Comparison of ENCODE assay signal across 22 cellular contexts in the genomic region with DNA sequence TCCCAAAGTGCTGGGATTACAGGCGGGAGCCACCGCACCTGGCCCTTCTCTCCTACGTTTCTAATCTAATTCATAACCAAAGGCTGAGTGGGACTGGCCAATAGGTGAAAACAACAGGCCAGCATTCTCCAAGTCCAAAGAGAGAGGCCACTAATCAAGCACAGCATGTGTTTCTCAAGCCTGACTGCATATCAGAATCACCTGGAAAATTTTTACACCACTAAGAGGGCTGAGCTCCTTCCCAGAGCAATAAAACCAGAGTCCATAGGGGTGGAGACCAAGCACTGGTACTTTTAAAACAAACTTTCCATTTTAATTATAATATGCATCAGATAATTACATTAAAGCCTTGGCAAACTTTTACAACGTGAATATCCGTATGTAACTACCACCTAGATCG.
A peak's percentile ranks its signal among the peaks of the same experiment; 100 is the strongest.
DNase-seq lines count a peak whose midpoint lies in the region; ATAC-seq, FAIRE-seq and TF ChIP-seq lines count a peak whose summit lies in the region.
"Had no signal": no experiment of that assay in that cellular context is flagged by ENCODE, and none has a peak within 500 bp of the region (broad histone marks: within the 10 kb centered on the region; RNA-seq: fewer than 3 reads in every experiment).

No MANE protein-coding gene starts in this region.

- no peak for TF ChIP-seq RAD21 in Ishikawa (IDR thresholded peaks at IDR 0.05; ENCODE audit: low read depth)

- H3K9me3 ChIP-seq in colonic mucosa, result no peaks in the 10 kb centered on the region
- H3K9me3 ChIP-seq in mucosa of descending colon, result no peaks in the 10 kb centered on the region
- no peaks in the 10 kb centered on the region for H3K9me3 ChIP-seq in small intestine (ENCODE audit: control insufficient read depth, low read depth)
- H3K9me3 ChIP-seq: BE2C had no signal

- H3K27me3 ChIP-seq in colonic mucosa, result no peaks in the 10 kb centered on the region
- H3K27me3 ChIP-seq in small intestine (ENCODE audit: control insufficient read depth in 2 of 2, insufficient read depth in 2 of 2, low read length in 2 of 2), result no peaks in the 10 kb centered on the region
- H3K27me3 ChIP-seq: BE2C had no signal

- intact Hi-C loops in colonic mucosa (cut with DNase I) (no loop called here), mucosa of descending colon (cut with DNase I, micrococcal nuclease) (no loop called here)

- FAIRE-seq in small intestine (lab: Jason Lieb, UNC), result no peak
- FAIRE-seq: GM19239 had no signal

- DNase-seq in colonic mucosa, result peak; percentile 59
- peak in 1 of 3 donors; percentile 47 for DNase-seq in mucosa of descending colon
- peak; percentile 92 for DNase-seq in small intestine
- no peak for DNase-seq in G401 (ENCODE audit: low spot score)
- no peak for DNase-seq in ecto neural progenitor cell (ENCODE audit: low spot score)
- DNase-seq: BE2C; C1 segment of cervical spinal cord; CD4-positive, CD25-positive, alpha-beta regulatory T cell; CD8-positive, alpha-beta memory T cell; COR-L47; DMS153; DMS79; GF-D8; GM23248; HCEC 1CT; IMR-90; KG1 had no signal

- in situ Hi-C loops in G401 (cut with HindIII; ENCODE audit: low sequenced_read_pairs), result no loop called here

- peak overlapping the region in 1 of 2 donors; percentile 31 for H3K9ac ChIP-seq in colonic mucosa (ENCODE audit: low read depth in 2 of 2, low read length in 2 of 2)
- H3K9ac ChIP-seq: GM23248 had no signal

- H3K36me3 ChIP-seq in colonic mucosa, result no peaks in the 10 kb centered on the region
- H3K36me3 ChIP-seq in mucosa of descending colon (ENCODE audit: low read depth), result no peaks in the 10 kb centered on the region
- H3K36me3 ChIP-seq in small intestine (ENCODE audit: control insufficient read depth in 2 of 2, insufficient read depth in 2 of 2, low read length in 2 of 2), result no peaks in the 10 kb centered on the region
- H3K36me3 ChIP-seq: BE2C had no signal

- H3K4me3 ChIP-seq in colonic mucosa, result no peak overlapping the region
- no peak overlapping the region for H3K4me3 ChIP-seq in mucosa of descending colon
- H3K4me3 ChIP-seq in small intestine (ENCODE audit: low read depth in 1 of 2, low read length in 2 of 2), result no peak overlapping the region
- H3K4me3 ChIP-seq: GM23248 had no signal

- ATAC-seq in mucosa of descending colon (peak; percentile 74), HG03108 (IDR thresholded peaks at IDR 0.05; ENCODE audit: unreplicated experiment) (no peak), GM19463 (IDR thresholded peaks at IDR 0.05; ENCODE audit: unreplicated experiment) (no peak)

- TF ChIP-seq EP300 in Ishikawa (IDR thresholded peaks at IDR 0.05; ENCODE audit: borderline replicate concordance), result peak; percentile 81

- H3K4me1 ChIP-seq in colonic mucosa (peaks cover 7% of the 10 kb centered on the region), mucosa of descending colon (ENCODE audit: low read depth) (peaks cover 39% of the 10 kb centered on the region), small intestine (ENCODE audit: control insufficient read depth in 2 of 2, insufficient read depth in 1 of 2, low read depth in 1 of 2, low read length in 1 of 2) (peaks cover 4 to 17% of the 10 kb centered on the region in 2 donors)

- WGBS in small intestine, 3 donors, result 16 to 70% (median 32%) methylated on average over 6 of the region's 6 CpGs

- H3K27ac ChIP-seq in colonic mucosa (peak overlapping the region; percentile 81), small intestine (ENCODE audit: low read depth in 1 of 2, low read length in 1 of 2) (peak overlapping the region; percentile 28 to 60)
- H3K27ac ChIP-seq: GM23248, HL-60 had no signal

- TF ChIP-seq CTCF in colonic mucosa (IDR thresholded peaks at IDR 0.05) (no peak), mucosa of descending colon (IDR thresholded peaks at IDR 0.05) (no peak)

TF ChIP-seq in Ishikawa, 13 proteins besides CTCF, POLR2A, EP300 and RAD21:
- TF ChIP-seq TAF1 (IDR thresholded peaks at IDR 0.05; ENCODE audit: low read depth) (no peak), CREB1 (IDR thresholded peaks at IDR 0.05; ENCODE audit: low read depth) (no peak), YY1 (IDR thresholded peaks at IDR 0.05; ENCODE audit: low read depth) (no peak), CEBPB (IDR thresholded peaks at IDR 0.05) (no peak), FOXM1 (IDR thresholded peaks at IDR 0.05; ENCODE audit: borderline replicate concordance, low read depth) (peak; percentile 67), TEAD4 (IDR thresholded peaks at IDR 0.05) (peak; percentile 68), TCF12 (IDR thresholded peaks at IDR 0.05; ENCODE audit: low read depth) (peak; percentile 78), NFIC (IDR thresholded peaks at IDR 0.05) (peak; percentile 44), EGR1 (IDR thresholded peaks at IDR 0.05) (no peak), ZBTB7A (IDR thresholded peaks at IDR 0.05; ENCODE audit: low read depth) (no peak)
- TF ChIP-seq, protein P1, sequence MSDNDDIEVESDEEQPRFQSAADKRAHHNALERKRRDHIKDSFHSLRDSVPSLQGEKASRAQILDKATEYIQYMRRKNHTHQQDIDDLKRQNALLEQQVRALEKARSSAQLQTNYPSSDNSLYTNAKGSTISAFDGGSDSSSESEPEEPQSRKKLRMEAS (IDR thresholded peaks at IDR 0.05), result no peak
- TF ChIP-seq, protein P2, sequence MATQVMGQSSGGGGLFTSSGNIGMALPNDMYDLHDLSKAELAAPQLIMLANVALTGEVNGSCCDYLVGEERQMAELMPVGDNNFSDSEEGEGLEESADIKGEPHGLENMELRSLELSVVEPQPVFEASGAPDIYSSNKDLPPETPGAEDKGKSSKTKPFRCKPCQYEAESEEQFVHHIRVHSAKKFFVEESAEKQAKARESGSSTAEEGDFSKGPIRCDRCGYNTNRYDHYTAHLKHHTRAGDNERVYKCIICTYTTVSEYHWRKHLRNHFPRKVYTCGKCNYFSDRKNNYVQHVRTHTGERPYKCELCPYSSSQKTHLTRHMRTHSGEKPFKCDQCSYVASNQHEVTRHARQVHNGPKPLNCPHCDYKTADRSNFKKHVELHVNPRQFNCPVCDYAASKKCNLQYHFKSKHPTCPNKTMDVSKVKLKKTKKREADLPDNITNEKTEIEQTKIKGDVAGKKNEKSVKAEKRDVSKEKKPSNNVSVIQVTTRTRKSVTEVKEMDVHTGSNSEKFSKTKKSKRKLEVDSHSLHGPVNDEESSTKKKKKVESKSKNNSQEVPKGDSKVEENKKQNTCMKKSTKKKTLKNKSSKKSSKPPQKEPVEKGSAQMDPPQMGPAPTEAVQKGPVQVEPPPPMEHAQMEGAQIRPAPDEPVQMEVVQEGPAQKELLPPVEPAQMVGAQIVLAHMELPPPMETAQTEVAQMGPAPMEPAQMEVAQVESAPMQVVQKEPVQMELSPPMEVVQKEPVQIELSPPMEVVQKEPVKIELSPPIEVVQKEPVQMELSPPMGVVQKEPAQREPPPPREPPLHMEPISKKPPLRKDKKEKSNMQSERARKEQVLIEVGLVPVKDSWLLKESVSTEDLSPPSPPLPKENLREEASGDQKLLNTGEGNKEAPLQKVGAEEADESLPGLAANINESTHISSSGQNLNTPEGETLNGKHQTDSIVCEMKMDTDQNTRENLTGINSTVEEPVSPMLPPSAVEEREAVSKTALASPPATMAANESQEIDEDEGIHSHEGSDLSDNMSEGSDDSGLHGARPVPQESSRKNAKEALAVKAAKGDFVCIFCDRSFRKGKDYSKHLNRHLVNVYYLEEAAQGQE (IDR thresholded peaks at IDR 0.05; ENCODE audit: low read depth), result no peak
- TF ChIP-seq, protein P3, sequence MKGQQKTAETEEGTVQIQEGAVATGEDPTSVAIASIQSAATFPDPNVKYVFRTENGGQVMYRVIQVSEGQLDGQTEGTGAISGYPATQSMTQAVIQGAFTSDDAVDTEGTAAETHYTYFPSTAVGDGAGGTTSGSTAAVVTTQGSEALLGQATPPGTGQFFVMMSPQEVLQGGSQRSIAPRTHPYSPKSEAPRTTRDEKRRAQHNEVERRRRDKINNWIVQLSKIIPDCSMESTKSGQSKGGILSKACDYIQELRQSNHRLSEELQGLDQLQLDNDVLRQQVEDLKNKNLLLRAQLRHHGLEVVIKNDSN (IDR thresholded peaks at IDR 0.05), result no peak

Comparison
In these comparisons a context has a peak if more than half of its experiments do, and no peak if none do; other contexts are left out.
1. DNase-seq: peak in colonic mucosa (single experiment) and small intestine (single experiment); none in G401 (single experiment) and ecto neural progenitor cell (single experiment).